Comparison of ENCODE assay signal across 26 cellular contexts in the genomic region with DNA sequence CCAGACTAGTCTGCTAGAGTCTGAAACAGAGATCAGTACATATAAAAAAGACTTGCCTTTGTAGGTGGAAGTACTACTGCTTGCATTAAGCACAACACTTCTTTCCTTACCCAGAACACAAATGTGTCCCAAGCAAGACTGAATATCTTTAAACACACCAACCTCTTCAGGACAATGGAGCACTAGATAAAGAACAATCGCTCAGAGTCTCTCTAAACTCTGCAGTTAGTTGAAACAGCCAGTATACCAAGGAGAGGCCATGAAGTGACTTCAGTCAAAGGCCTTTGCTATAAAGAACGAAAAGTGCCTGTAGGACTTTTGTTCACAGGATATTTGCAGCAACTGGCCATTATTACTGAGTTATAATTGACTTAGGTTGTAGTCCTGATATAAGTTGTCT.
"Had no signal": no experiment of that assay in that cellular context is flagged by ENCODE, and none has a peak within 500 bp of the region (broad histone marks: within the 10 kb centered on the region; RNA-seq: fewer than 3 reads in every experiment).

No MANE protein-coding gene starts in this region.

- H2AFZ ChIP-seq: hepatocyte had no signal

- H3K27me3 Mint-ChIP-seq: progenitor cell of endocrine pancreas, type B pancreatic cell had no signal

- H3K36me3 Mint-ChIP-seq: naive thymus-derived CD4-positive, alpha-beta T cell had no signal

- H3K27me3 ChIP-seq: gastrocnemius medialis, heart left ventricle, hepatocyte, left lung, pancreas, right lobe of liver, tibial artery had no signal

- H3K4me2 ChIP-seq: hepatocyte had no signal

- H3K27ac ChIP-seq: dorsolateral prefrontal cortex, epithelial cell of prostate, gastrocnemius medialis, heart left ventricle, hepatocyte, left lung, pancreas, right lobe of liver, tibial artery had no signal

- H3K9me3 ChIP-seq: gastrocnemius medialis, pancreas, right lobe of liver had no signal

- H3K4me3 Mint-ChIP-seq: naive thymus-derived CD4-positive, alpha-beta T cell; nephron; stimulated activated naive CD8-positive, alpha-beta T cell treated with anti-CD3 and anti-CD28 coated beads, Interleukin-15, amount 100 ng/mL, for 72 hours; type B pancreatic cell had no signal

- ATAC-seq: esophagus mucosa; gastrocnemius medialis; heart left ventricle; left cardiac atrium; left lung; naive thymus-derived CD4-positive, alpha-beta T cell; pancreas; right lobe of liver; stimulated activated naive CD8-positive, alpha-beta T cell treated with anti-CD3 and anti-CD28 coated beads, Interleukin-15, amount 100 ng/mL, for 72 hours had no signal

- H3K79me2 ChIP-seq: hepatocyte had no signal

- DNase-seq: dorsolateral prefrontal cortex; effector CD4-positive, alpha-beta T cell; foreskin fibroblast; gastrocnemius medialis; heart left ventricle; left cardiac atrium; left lung; mesenchymal stem cell; midbrain; naive thymus-derived CD4-positive, alpha-beta T cell; pancreas; right lobe of liver; small intestine; stimulated activated CD4-positive, alpha-beta T cell treated with anti-CD3 and anti-CD28 coated beads, Interleukin-12 subunit alpha, Interleukin-12 subunit beta, amount 100 ng/mL, for 4 hours; stimulated activated CD4-positive, alpha-beta T cell treated with anti-CD3 and anti-CD28 coated beads, Interleukin-1b, Interleukin-23, amount 100 ng/mL, for 48 hours; stimulated activated CD4-positive, alpha-beta T cell treated with anti-CD3 and anti-CD28 coated beads, Interleukin-4, amount 100 ng/mL, for 1 hour; stimulated activated CD8-positive, alpha-beta memory T cell treated with anti-CD3 and anti-CD28 coated beads, Interleukin-4, amount 100 ng/mL, for 48 hours; stimulated activated naive CD4-positive, alpha-beta T cell; stimulated activated naive CD8-positive, alpha-beta T cell treated with anti-CD3 and anti-CD28 coated beads, Interleukin-15, amount 100 ng/mL, for 72 hours; tibial artery had no signal

- H3K4me1 ChIP-seq: gastrocnemius medialis, heart left ventricle, left lung, pancreas, right lobe of liver, tibial artery had no signal

- H3K4me3 ChIP-seq: dorsolateral prefrontal cortex, gastrocnemius medialis, heart left ventricle, hepatocyte, left lung, pancreas, right lobe of liver, tibial artery had no signal

- H3K4me1 Mint-ChIP-seq: naive thymus-derived CD4-positive, alpha-beta T cell; nephron; stimulated activated naive CD8-positive, alpha-beta T cell treated with anti-CD3 and anti-CD28 coated beads, Interleukin-15, amount 100 ng/mL, for 72 hours had no signal

- H3K27ac Mint-ChIP-seq: naive thymus-derived CD4-positive, alpha-beta T cell; nephron; progenitor cell of endocrine pancreas; stimulated activated naive CD8-positive, alpha-beta T cell treated with anti-CD3 and anti-CD28 coated beads, Interleukin-15, amount 100 ng/mL, for 72 hours; type B pancreatic cell had no signal

- H3K36me3 ChIP-seq: gastrocnemius medialis, heart left ventricle, left lung, pancreas, right lobe of liver, tibial artery had no signal

- H3K9me3 Mint-ChIP-seq: stimulated activated naive CD8-positive, alpha-beta T cell treated with anti-CD3 and anti-CD28 coated beads, Interleukin-15, amount 100 ng/mL, for 72 hours; type B pancreatic cell had no signal
